In the genomic region with DNA sequence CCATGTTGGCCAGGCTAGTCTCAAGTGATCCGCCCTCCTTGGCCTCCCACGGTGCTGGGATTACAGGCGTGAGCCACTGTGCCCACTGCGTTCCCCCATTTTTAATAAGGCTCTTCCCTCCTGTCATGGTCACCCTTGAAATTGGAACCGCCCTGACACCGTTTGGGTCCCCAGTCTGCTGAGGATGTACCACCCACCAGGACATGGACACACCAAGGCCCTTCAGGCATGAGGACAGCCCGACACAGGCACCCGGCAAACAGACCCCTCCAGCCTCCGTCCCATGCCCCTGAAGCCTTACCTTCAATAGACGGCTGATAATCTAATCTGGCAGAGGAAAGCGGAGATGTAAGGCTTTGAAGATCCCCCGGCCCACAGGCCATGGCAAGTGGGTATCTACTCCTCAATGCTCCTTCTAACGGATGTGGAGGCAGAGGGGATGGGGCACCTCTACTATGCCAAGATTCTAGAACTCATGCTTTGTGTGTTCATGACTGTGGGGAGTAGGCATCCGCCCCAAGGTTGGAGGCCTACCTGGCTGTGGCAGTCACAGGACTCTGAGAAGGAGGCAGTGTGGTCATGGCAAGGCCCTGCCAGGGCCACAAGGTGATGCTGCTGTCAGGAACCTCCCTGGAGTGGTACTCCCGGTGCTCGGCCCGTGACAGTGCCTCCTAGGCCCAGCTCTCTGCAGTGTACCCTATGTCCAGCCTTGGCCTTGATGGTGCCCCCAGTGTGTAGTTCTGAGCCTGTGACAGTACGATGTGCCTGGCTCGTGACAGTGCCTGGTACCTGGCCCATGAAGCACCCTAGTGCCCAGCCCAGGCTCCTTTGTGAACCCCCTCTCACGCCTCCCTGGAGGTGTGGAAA, we compare ENCODE assay signal across 21 cellular contexts. TPM values are rescaled to one million over a fixed set of nuclear protein-coding genes. Genes with fewer than 3 reads are reported as not detected.
DNase-seq lines count a peak whose midpoint lies in the region; ATAC-seq and TF ChIP-seq lines count a peak whose summit lies in the region.
"Had no signal": no experiment of that assay in that cellular context is flagged by ENCODE, and none has a peak within 500 bp of the region (broad histone marks: within the 10 kb centered on the region; RNA-seq: fewer than 3 reads in every experiment).

No MANE protein-coding gene starts in this region.

- 87% methylated on average over 14 of the region's 20 CpGs for whole genome bisulfite sequencing in esophagus muscularis mucosa
- no CpG with 5 or more reads among the region's 20 CpGs for WGBS in neuronal stem cell (ENCODE audit: extremely low coverage in 2 of 2, insufficient read length in 2 of 2, insufficient replicate concordance in 1 of 2), 2 donors

- CTCF ChIA-PET in PC-9 (lab: Charles Lee) = interaction anchor here (0.7 kb wide), 1 partner anchor 30 kb away, joined by 9 read pairs; no protein-coding TSS in a partner anchor

- H3K27ac Mint-ChIP-seq in activated T-helper 2 cell treated with anti-CD3 and anti-CD28 coated beads, Interferon-gamma antibody, Interleukin-2, Interleukin-4, amounts not matched to agents 10 μg/mL and 5 μg/mL and 100 μg/mL, durations not matched to agents 14 hours and 24 hours and 36 hours = no peak overlapping the region
- H3K27ac Mint-ChIP-seq in type B pancreatic cell = no peak overlapping the region
- H3K27ac Mint-ChIP-seq: CD4-positive, CD25-positive, alpha-beta regulatory T cell; HFFc6 had no signal

- H3K4me1 ChIP-seq in esophagus muscularis mucosa (no peaks in the 10 kb centered on the region), neuronal stem cell (ENCODE audit: control insufficient read depth in 2 of 2, insufficient read depth in 1 of 2, low read depth in 1 of 2, low read length in 2 of 2) (no peaks in the 10 kb centered on the region), PC-9 (replicated peaks; ENCODE audit: insufficient read depth) (no peaks in the 10 kb centered on the region)
- H3K4me1 ChIP-seq: Caco-2 had no signal

- peak; percentile 5 for DNase-seq in activated T-helper 2 cell treated with anti-CD3 and anti-CD28 coated beads, Interferon-gamma antibody, Interleukin-2, Interleukin-4, amounts not matched to agents 10 μg/mL and 5 μg/mL and 100 μg/mL, durations not matched to agents 14 hours and 24 hours and 36 hours (ENCODE audit: low spot score)
- DNase-seq in esophagus muscularis mucosa (ENCODE audit: extremely low spot score) (peak; percentile 72), neuronal stem cell (ENCODE audit: low spot score) (no peak), type B pancreatic cell (ENCODE audit: extremely low spot score, unreplicated experiment) (peak; percentile 60), PC-9 (no peak), MG63 (no peak), GM10266 (ENCODE audit: extremely low spot score) (no peak)
- DNase-seq: Caco-2; CD4-positive, CD25-positive, alpha-beta regulatory T cell; HFFc6; Kasumi-1; NCI-H1436; NCI-H187 treated with DMSO at 0.1 percent for 48 hours; NCI-H2227 treated with DMSO at 0.1 percent for 48 hours; NCI-H510A had no signal

- no peak overlapping the region for H3K14ac ChIP-seq in neuronal stem cell (ENCODE audit: low read length)

- H3K4me3 ChIP-seq in esophagus muscularis mucosa (no peak overlapping the region), neuronal stem cell (ENCODE audit: low read length in 2 of 2) (no peak overlapping the region), PC-9 (no peak overlapping the region), MG63 (no peak overlapping the region)

- no peak overlapping the region for H3K4me3 Mint-ChIP-seq in activated T-helper 2 cell treated with anti-CD3 and anti-CD28 coated beads, Interferon-gamma antibody, Interleukin-2, Interleukin-4, amounts not matched to agents 10 μg/mL and 5 μg/mL and 100 μg/mL, durations not matched to agents 14 hours and 24 hours and 36 hours (ENCODE audit: low read depth)
- no peak overlapping the region for H3K4me3 Mint-ChIP-seq in type B pancreatic cell
- H3K4me3 Mint-ChIP-seq: HFFc6 had no signal

- ATAC-seq in GM19351 (IDR thresholded peaks at IDR 0.05; ENCODE audit: unreplicated experiment) = no peak
- ATAC-seq: SK-N-SH treated with all-trans-retinoic acid at 6 μM for 48 hours had no signal

- H2BK5ac ChIP-seq in neuronal stem cell (ENCODE audit: low read length) = no peak overlapping the region

- H4K91ac ChIP-seq in neuronal stem cell (ENCODE audit: low read depth, low read length, poor library complexity) = no peak overlapping the region

- TF ChIP-seq EP300 in esophagus muscularis mucosa (IDR thresholded peaks at IDR 0.05) = no peak

- POLR2A ChIA-PET in PC-9 (lab: Charles Lee; ENCODE audit: unreplicated experiment) = no interaction called here

- H2BK12ac ChIP-seq in neuronal stem cell (ENCODE audit: low read length) = no peak overlapping the region

- H2BK15ac ChIP-seq in neuronal stem cell (ENCODE audit: low read length) = no peak overlapping the region

- peak overlapping the region; percentile 24 for H2AK5ac ChIP-seq in neuronal stem cell (ENCODE audit: low read depth, low read length)

- H4K8ac ChIP-seq in neuronal stem cell (ENCODE audit: low read depth, low read length) = no peak overlapping the region

- H3K9me2 ChIP-seq in PC-9 (ENCODE audit: insufficient read depth) = no peaks in the 10 kb centered on the region

- no peaks in the 10 kb centered on the region for H3K4me1 Mint-ChIP-seq in activated T-helper 2 cell treated with anti-CD3 and anti-CD28 coated beads, Interferon-gamma antibody, Interleukin-2, Interleukin-4, amounts not matched to agents 10 μg/mL and 5 μg/mL and 100 μg/mL, durations not matched to agents 14 hours and 24 hours and 36 hours (ENCODE audit: low read depth)
- H3K4me1 Mint-ChIP-seq in type B pancreatic cell (ENCODE audit: unreplicated experiment) = no peaks in the 10 kb centered on the region
- H3K4me1 Mint-ChIP-seq: CD4-positive, CD25-positive, alpha-beta regulatory T cell had no signal

- no peaks in the 10 kb centered on the region for H3K79me1 ChIP-seq in neuronal stem cell (ENCODE audit: low read depth, low read length)

- H3K27me3 Mint-ChIP-seq in activated T-helper 2 cell treated with anti-CD3 and anti-CD28 coated beads, Interferon-gamma antibody, Interleukin-2, Interleukin-4, amounts not matched to agents 10 μg/mL and 5 μg/mL and 100 μg/mL, durations not matched to agents 14 hours and 24 hours and 36 hours (ENCODE audit: low read depth) = peaks cover 8% of the 10 kb centered on the region
- H3K27me3 Mint-ChIP-seq in type B pancreatic cell = no peaks in the 10 kb centered on the region

- H3K9ac ChIP-seq in neuronal stem cell (ENCODE audit: low read depth, low read length, poor library complexity) = no peak overlapping the region

- H3K79me2 ChIP-seq in PC-9 (ENCODE audit: low read depth) = no peaks in the 10 kb centered on the region

- H3K4me2 ChIP-seq in neuronal stem cell (ENCODE audit: insufficient read depth, low read length, poor library complexity, severe bottlenecking) = no peak overlapping the region
- H3K4me2 ChIP-seq in PC-9 = no peak overlapping the region

- H3K9me3 ChIP-seq in esophagus muscularis mucosa (no peaks in the 10 kb centered on the region), neuronal stem cell (replicated peaks in 1 of 2; ENCODE audit: control insufficient read depth in 2 of 2, insufficient read depth in 1 of 2, low read depth in 1 of 2, low read length in 2 of 2) (no peaks in the 10 kb centered on the region), PC-9 (ENCODE audit: insufficient read depth, low read depth) (no peaks in the 10 kb centered on the region), MG63 (no peaks in the 10 kb centered on the region)
- H3K9me3 ChIP-seq: Caco-2 had no signal

- H3K9me3 Mint-ChIP-seq in activated T-helper 2 cell treated with anti-CD3 and anti-CD28 coated beads, Interferon-gamma antibody, Interleukin-2, Interleukin-4, amounts not matched to agents 10 μg/mL and 5 μg/mL and 100 μg/mL, durations not matched to agents 14 hours and 24 hours and 36 hours = no peaks in the 10 kb centered on the region
- H3K9me3 Mint-ChIP-seq in type B pancreatic cell = no peaks in the 10 kb centered on the region
- H3K9me3 Mint-ChIP-seq: HFFc6 had no signal

- TF ChIP-seq CTCF in esophagus muscularis mucosa (IDR thresholded peaks at IDR 0.05) (no peak), type B pancreatic cell (conservative IDR thresholded peaks at IDR 0.05) (no peak), PC-9 (conservative IDR thresholded peaks at IDR 0.05) (no peak), GM10266 (IDR thresholded peaks at IDR 0.05; ENCODE audit: control insufficient read depth, insufficient read depth, low read depth, missing control alignments) (no peak)

- H2AFZ ChIP-seq in neuronal stem cell (ENCODE audit: low read length) = no peak overlapping the region
- no peak overlapping the region for H2AFZ ChIP-seq in PC-9

- no peaks in the 10 kb centered on the region for H3K36me3 Mint-ChIP-seq in activated T-helper 2 cell treated with anti-CD3 and anti-CD28 coated beads, Interferon-gamma antibody, Interleukin-2, Interleukin-4, amounts not matched to agents 10 μg/mL and 5 μg/mL and 100 μg/mL, durations not matched to agents 14 hours and 24 hours and 36 hours (ENCODE audit: low read depth)
- H3K36me3 Mint-ChIP-seq in type B pancreatic cell = no peaks in the 10 kb centered on the region
- H3K36me3 Mint-ChIP-seq: CD4-positive, CD25-positive, alpha-beta regulatory T cell had no signal

- H3K36me3 ChIP-seq in esophagus muscularis mucosa (no peaks in the 10 kb centered on the region), neuronal stem cell (replicated peaks in 1 of 2; ENCODE audit: control insufficient read depth in 2 of 2, insufficient read depth in 2 of 2, low read length in 2 of 2) (no peaks in the 10 kb centered on the region), PC-9 (ENCODE audit: low read depth) (no peaks in the 10 kb centered on the region), MG63 (no peaks in the 10 kb centered on the region)

- H4K20me1 ChIP-seq in PC-9 (ENCODE audit: insufficient read depth) = no peaks in the 10 kb centered on the region

- H3F3A ChIP-seq in PC-9 (ENCODE audit: insufficient read depth, low read depth) = no peaks in the 10 kb centered on the region

- no peak overlapping the region for H3K4ac ChIP-seq in neuronal stem cell (ENCODE audit: low read length)

- no peak overlapping the region for H3K23ac ChIP-seq in neuronal stem cell (ENCODE audit: low read depth, low read length, poor library complexity)

- H2BK120ac ChIP-seq in neuronal stem cell (ENCODE audit: low read depth, low read length) = no peak overlapping the region

- BruUV-seq in PC-9 (replicated peaks; lab: Mats Ljungman, UMichigan) = no TSS peak

- H3K27ac ChIP-seq in esophagus muscularis mucosa (replicated peaks in 1 of 4) (no peak overlapping the region), neuronal stem cell (replicated peaks; ENCODE audit: low read length) (no peak overlapping the region), PC-9 (no peak overlapping the region)
- H3K27ac ChIP-seq: RWPE1 had no signal

- intact Hi-C loops in activated T-helper 2 cell treated with anti-CD3 and anti-CD28 coated beads, Interferon-gamma antibody, Interleukin-2, Interleukin-4, amounts not matched to agents 10 μg/mL and 5 μg/mL and 100 μg/mL, durations not matched to agents 14 hours and 24 hours and 36 hours (cut with micrococcal nuclease) = no loop called here
- intact Hi-C loops in esophagus muscularis mucosa (cut with DNase I) (no loop called here), PC-9 (cut with micrococcal nuclease; ENCODE audit: unreplicated experiment) (no loop called here)

- H3K27me3 ChIP-seq in esophagus muscularis mucosa (peaks cover 0 to 29% (median 0%) of the 10 kb centered on the region in 4 donors), neuronal stem cell (ENCODE audit: control insufficient read depth in 3 of 3, insufficient read depth in 3 of 3, low read depth in 1 of 3, low read length in 3 of 3) (no peaks in the 10 kb centered on the region), PC-9 (ENCODE audit: insufficient read depth, low read depth) (no peaks in the 10 kb centered on the region), MG63 (no peaks in the 10 kb centered on the region)

- H3K18ac ChIP-seq in neuronal stem cell (ENCODE audit: low read length) = peak overlapping the region; percentile 54

- no peak for TF ChIP-seq POLR2A in esophagus muscularis mucosa (IDR thresholded peaks at IDR 0.05; ENCODE audit: low read depth)

RNA-seq across cellular contexts. Expression of a gene that starts 18.6 kb away (rescaled TPM):
- not detected in 2 replicates for total RNA-seq in activated T-helper 2 cell treated with anti-CD3 and anti-CD28 coated beads, Interferon-gamma antibody, Interleukin-2, Interleukin-4, amounts not matched to agents 10 μg/mL and 5 μg/mL and 100 μg/mL, durations not matched to agents 14 hours and 24 hours and 36 hours
- total RNA-seq in esophagus muscularis mucosa (under 1 TPM in 3 of 4 donors, not detected in 1; 0.32 to 0.46 (median 0.42) TPM), type B pancreatic cell (ENCODE audit: low replicate concordance) (1.1 and 1.2 TPM in 2 replicates), PC-9 (2021) (0.48 and 0.50 TPM in 2 replicates)
- polyA plus RNA-seq in neuronal stem cell (2013, experiment 1 of 2) = 0.64 TPM
- polyA plus RNA-seq in neuronal stem cell (2013, experiment 2 of 2) = 0.57 TPM
- total RNA-seq in MG63 (2014; rRNA removed; shearing (Covaris generic); ENCODE audit: low replicate concordance) = not detected in 2 replicates
- total RNA-seq: Caco-2; CD4-positive, CD25-positive, alpha-beta regulatory T cell; H4; HFFc6; MCF 10A had no signal
- polyA plus RNA-seq: BJ; CD4-positive, CD25-positive, alpha-beta regulatory T cell had no signal

RNA-seq across cellular contexts. Expression of a gene that starts 35.0 kb away (rescaled TPM):
- total RNA-seq in activated T-helper 2 cell treated with anti-CD3 and anti-CD28 coated beads, Interferon-gamma antibody, Interleukin-2, Interleukin-4, amounts not matched to agents 10 μg/mL and 5 μg/mL and 100 μg/mL, durations not matched to agents 14 hours and 24 hours and 36 hours = not detected in 2 replicates
- total RNA-seq in esophagus muscularis mucosa (1 to 10 TPM in 1 of 4 donors, under 1 TPM in 2, not detected in 1; 0.33 to 1.2 (median 0.69) TPM), type B pancreatic cell (ENCODE audit: low replicate concordance) (0.48 and 0.62 TPM in 2 replicates), PC-9 (2021) (6.0 and 6.5 TPM in 2 replicates)
- polyA plus RNA-seq in neuronal stem cell (2013, experiment 1 of 2) = 0.26 TPM
- polyA plus RNA-seq in neuronal stem cell (2013, experiment 2 of 2) = 0.30 TPM
- total RNA-seq in MG63 (2014; rRNA removed; shearing (Covaris generic); ENCODE audit: low replicate concordance) = not detected in 2 replicates
- total RNA-seq: Caco-2, H4, HFFc6 had no signal

RNA-seq across cellular contexts. Expression of a gene that starts 42.8 kb away (rescaled TPM):
- 0.44 and 0.71 TPM in 2 replicates for total RNA-seq in activated T-helper 2 cell treated with anti-CD3 and anti-CD28 coated beads, Interferon-gamma antibody, Interleukin-2, Interleukin-4, amounts not matched to agents 10 μg/mL and 5 μg/mL and 100 μg/mL, durations not matched to agents 14 hours and 24 hours and 36 hours
- total RNA-seq in esophagus muscularis mucosa (10 to 100 TPM in 2 of 4 donors, 1 to 10 TPM in 2; 3.3 to 11.8 (median 10.8) TPM), type B pancreatic cell (ENCODE audit: low replicate concordance) (31.7 and 70.8 TPM in 2 replicates), PC-9 (2021) (67.5 and 71.6 TPM in 2 replicates)
- 0.78 TPM for polyA plus RNA-seq in neuronal stem cell (2013, experiment 1 of 2)
- polyA plus RNA-seq in neuronal stem cell (2013, experiment 2 of 2) = 0.60 TPM
- total RNA-seq in MG63 (2014; rRNA removed; shearing (Covaris generic); ENCODE audit: low replicate concordance) = 0.69 and 1.2 TPM in 2 replicates

Comparison
In these comparisons a context has a peak if more than half of its experiments do, and no peak if none do; other contexts are left out.
1. DNase-seq: peak in activated T-helper 2 cell treated with anti-CD3 and anti-CD28 coated beads, Interferon-gamma antibody, Interleukin-2, Interleukin-4, amounts not matched to agents 10 μg/mL and 5 μg/mL and 100 μg/mL, durations not matched to agents 14 hours and 24 hours and 36 hours (single experiment), esophagus muscularis mucosa (single experiment) and type B pancreatic cell (single experiment); none in neuronal stem cell (single experiment), PC-9 (0 of 2), MG63 (single experiment) and GM10266 (single experiment).